In the genomic region with DNA sequence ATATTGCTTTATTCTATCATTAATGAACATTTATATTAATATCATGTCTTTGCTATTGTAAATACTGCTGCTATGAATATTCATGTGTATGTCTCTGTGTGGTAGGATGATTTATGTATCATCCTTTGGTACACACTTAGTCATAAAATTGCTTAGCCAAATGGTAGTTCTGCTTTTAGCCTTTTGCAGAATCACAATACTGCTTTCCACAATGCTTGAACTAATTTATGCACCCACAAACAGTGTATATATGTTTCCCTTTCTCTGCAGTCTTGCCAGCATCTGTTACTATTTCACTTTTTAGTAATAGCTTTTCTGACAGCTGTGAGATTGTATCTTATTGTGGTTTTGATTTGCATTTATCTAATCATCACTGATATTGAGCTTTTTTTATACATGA, we compare ENCODE assay signal across 18 cellular contexts.
DNase-seq lines count a peak whose midpoint lies in the region; ATAC-seq, FAIRE-seq and TF ChIP-seq lines count a peak whose summit lies in the region.
"Had no signal": no experiment of that assay in that cellular context is flagged by ENCODE, and none has a peak within 500 bp of the region (broad histone marks: within the 10 kb centered on the region; RNA-seq: fewer than 3 reads in every experiment).

No MANE protein-coding gene starts in this region.

- no peak overlapping the region for H4K91ac ChIP-seq in H9 (ENCODE audit: insufficient read length, low read depth, low read length)

- no peaks in the 10 kb centered on the region for H3K27me3 Mint-ChIP-seq in activated naive CD4-positive, alpha-beta T cell treated with anti-CD3 and anti-CD28 coated beads, Interleukin-2, amount 50 U/mL, for 24 hours
- H3K27me3 Mint-ChIP-seq in T-helper 17 cell, result no peaks in the 10 kb centered on the region
- no peaks in the 10 kb centered on the region for H3K27me3 Mint-ChIP-seq in H9 (ENCODE audit: low read depth)
- H3K27me3 Mint-ChIP-seq: T-cell had no signal

- ATAC-seq in HG02884 (IDR thresholded peaks at IDR 0.05; ENCODE audit: unreplicated experiment) (peak; percentile 92), T-helper 17 cell (peak; percentile 62)
- ATAC-seq: natural killer cell, upper lobe of right lung had no signal

- H3K4me3 Mint-ChIP-seq in activated naive CD4-positive, alpha-beta T cell treated with anti-CD3 and anti-CD28 coated beads, Interleukin-2, amount 50 U/mL, for 24 hours, result peak overlapping the region; percentile 81
- H3K4me3 Mint-ChIP-seq in T-helper 17 cell, result peak overlapping the region; percentile 21
- no peak overlapping the region for H3K4me3 Mint-ChIP-seq in H9
- H3K4me3 Mint-ChIP-seq: natural killer cell had no signal

- FAIRE-seq in D721Med (lab: Jason Lieb, UNC), result no peak

- no peak overlapping the region for H3K23ac ChIP-seq in H9 (ENCODE audit: insufficient read length, low read depth, low read length)

- peaks cover 57% of the 10 kb centered on the region for H3K4me1 Mint-ChIP-seq in activated naive CD4-positive, alpha-beta T cell treated with anti-CD3 and anti-CD28 coated beads, Interleukin-2, amount 50 U/mL, for 24 hours
- H3K4me1 Mint-ChIP-seq in T-helper 17 cell (peaks cover 7% of the 10 kb centered on the region), H9 (no peaks in the 10 kb centered on the region)

- H3K27ac Mint-ChIP-seq in activated naive CD4-positive, alpha-beta T cell treated with anti-CD3 and anti-CD28 coated beads, Interleukin-2, amount 50 U/mL, for 24 hours, result peak overlapping the region; percentile 91
- peak overlapping the region; percentile 89 for H3K27ac Mint-ChIP-seq in T-helper 17 cell
- no peak overlapping the region for H3K27ac Mint-ChIP-seq in H9
- H3K27ac Mint-ChIP-seq: natural killer cell had no signal

- no peaks in the 10 kb centered on the region for H3K79me2 ChIP-seq in H9 (ENCODE audit: insufficient read depth, low read length)

- no peak overlapping the region for H2BK15ac ChIP-seq in H9 (ENCODE audit: low read depth, low read length)

- H3K9me3 ChIP-seq in T-helper 17 cell (ENCODE audit: control insufficient read depth, low read length, poor library complexity, severe bottlenecking) (no peaks in the 10 kb centered on the region), H9 (ENCODE audit: control insufficient read depth, low read depth, low read length) (no peaks in the 10 kb centered on the region), left ventricle myocardium inferior (replicated peaks) (no peaks in the 10 kb centered on the region)
- H3K9me3 ChIP-seq: esophagus muscularis mucosa, upper lobe of right lung had no signal

- TF ChIP-seq CTCF in H9 (conservative IDR thresholded peaks at IDR 0.05) (no peak), left ventricle myocardium inferior (IDR thresholded peaks at IDR 0.05; ENCODE audit: borderline replicate concordance) (no peak), D721Med (IDR thresholded peaks at IDR 0.05; ENCODE audit: insufficient read depth, missing control alignments) (no peak)

- peaks cover 2% of the 10 kb centered on the region for H3K36me3 Mint-ChIP-seq in activated naive CD4-positive, alpha-beta T cell treated with anti-CD3 and anti-CD28 coated beads, Interleukin-2, amount 50 U/mL, for 24 hours
- peaks cover 3% of the 10 kb centered on the region for H3K36me3 Mint-ChIP-seq in T-helper 17 cell (ENCODE audit: low read depth)
- H3K36me3 Mint-ChIP-seq in H9 (ENCODE audit: insufficient read depth in 1 of 3, low read depth in 3 of 3), result no peaks in the 10 kb centered on the region
- H3K36me3 Mint-ChIP-seq: natural killer cell had no signal

- no peak overlapping the region for H2BK120ac ChIP-seq in H9 (ENCODE audit: low read depth, low read length, poor library complexity, severe bottlenecking)

- H3T11ph ChIP-seq in H9 (ENCODE audit: low read length), result no peak overlapping the region

- H3K9me3 Mint-ChIP-seq in activated naive CD4-positive, alpha-beta T cell treated with anti-CD3 and anti-CD28 coated beads, Interleukin-2, amount 50 U/mL, for 24 hours, result no peaks in the 10 kb centered on the region
- H3K9me3 Mint-ChIP-seq in H9, result no peaks in the 10 kb centered on the region
- H3K9me3 Mint-ChIP-seq: natural killer cell, T-cell had no signal

- no peak overlapping the region for H3K18ac ChIP-seq in H9 (ENCODE audit: insufficient read length, low read depth, low read length)

- H3K4me2 ChIP-seq in H9 (ENCODE audit: insufficient read depth, insufficient read length, low read length), result no peak overlapping the region
- H3K4me2 ChIP-seq: KMS-11 had no signal

- no peaks in the 10 kb centered on the region for H3K4me1 ChIP-seq in H9 (ENCODE audit: insufficient read depth, low read length)
- no peaks in the 10 kb centered on the region for H3K4me1 ChIP-seq in left ventricle myocardium inferior
- H3K4me1 ChIP-seq: esophagus muscularis mucosa, upper lobe of right lung had no signal

- no peak overlapping the region for H3K56ac ChIP-seq in H9 (ENCODE audit: insufficient read length, low read depth, low read length)

- H3K4me3 ChIP-seq in left ventricle myocardium inferior, result no peak overlapping the region
- H3K4me3 ChIP-seq: esophagus muscularis mucosa, upper lobe of right lung had no signal

- H3K27ac ChIP-seq in H9 (ENCODE audit: insufficient read length, low read depth, low read length) (no peak overlapping the region), left ventricle myocardium inferior (replicated peaks) (no peak overlapping the region)
- H3K27ac ChIP-seq: esophagus muscularis mucosa, KMS-11, upper lobe of right lung had no signal

- no peaks in the 10 kb centered on the region for H3K23me2 ChIP-seq in H9 (ENCODE audit: insufficient read length, low read depth, low read length, poor library complexity, severe bottlenecking)

- no peaks in the 10 kb centered on the region for H4K20me1 ChIP-seq in H9 (ENCODE audit: control insufficient read depth, insufficient read depth, insufficient read length)

- H3K79me1 ChIP-seq in H9 (ENCODE audit: insufficient read depth, low read depth, low read length, poor library complexity, severe bottlenecking), result no peaks in the 10 kb centered on the region

- H3K4ac ChIP-seq in H9 (ENCODE audit: low read depth, low read length), result no peak overlapping the region

- no peak overlapping the region for H2AFZ ChIP-seq in H9 (ENCODE audit: low read length)

- intact Hi-C loops in left ventricle myocardium inferior (cut with micrococcal nuclease), result no loop called here

- no peak for DNase-seq in activated naive CD4-positive, alpha-beta T cell treated with anti-CD3 and anti-CD28 coated beads, Interleukin-2, amount 50 U/mL, for 16 hours
- DNase-seq in T-helper 17 cell, result no peak
- DNase-seq in H9, result no peak
- no peak for DNase-seq in left ventricle myocardium inferior
- no peak for DNase-seq in stimulated activated CD8-positive, alpha-beta memory T cell treated with anti-CD3 and anti-CD28 coated beads, Interleukin-4, amount 100 ng/mL, for 48 hours
- DNase-seq in D721Med (ENCODE audit: insufficient read length, low spot score), result no peak
- DNase-seq: activated CD4-positive, alpha-beta T cell treated with anti-CD3 and anti-CD28 coated beads, Interleukin-2, amount 50 U/mL, for 48 hours; H7; hippocampal formation; natural killer cell; NCI-H1694 treated with DMSO at 0.1 percent for 48 hours; NCI-H510A treated with DMSO at 0.1 percent for 48 hours; T-cell; upper lobe of right lung had no signal

- no peaks in the 10 kb centered on the region for H3K36me3 ChIP-seq in left ventricle myocardium inferior
- H3K36me3 ChIP-seq: esophagus muscularis mucosa, upper lobe of right lung had no signal

- H3K9ac ChIP-seq in H9 (ENCODE audit: extremely low read depth, insufficient read length, low read length), result no peak overlapping the region
- H3K9ac ChIP-seq: KMS-11 had no signal

- H4K5ac ChIP-seq in H9 (ENCODE audit: insufficient read length, low read depth, low read length), result no peak overlapping the region

- no peak overlapping the region for H4K8ac ChIP-seq in H9 (replicated peaks; ENCODE audit: insufficient read length, low read depth, low read length)

- no peak overlapping the region for H2BK20ac ChIP-seq in H9 (ENCODE audit: low read depth, low read length, poor library complexity, severe bottlenecking)

- H3K27me3 ChIP-seq in H9 (ENCODE audit: insufficient read depth, low read length), result no peaks in the 10 kb centered on the region
- H3K27me3 ChIP-seq in left ventricle myocardium inferior (ENCODE audit: low read depth), result no peaks in the 10 kb centered on the region
- H3K27me3 ChIP-seq: esophagus muscularis mucosa, upper lobe of right lung had no signal

- no peak overlapping the region for H2BK5ac ChIP-seq in H9 (ENCODE audit: insufficient read length, low read length)

- H2BK12ac ChIP-seq in H9 (ENCODE audit: insufficient read length, low read depth, low read length), result no peak overlapping the region

- H2AK5ac ChIP-seq in H9 (ENCODE audit: insufficient read length, low read length), result no peak overlapping the region

- H3K14ac ChIP-seq in H9 (ENCODE audit: insufficient read depth, low read length), result no peak overlapping the region

Comparison
In these comparisons a context has a peak if more than half of its experiments do, and no peak if none do; other contexts are left out.
1. H3K27ac Mint-ChIP-seq: peak in activated naive CD4-positive, alpha-beta T cell treated with anti-CD3 and anti-CD28 coated beads, Interleukin-2, amount 50 U/mL, for 24 hours (single experiment) and T-helper 17 cell (single experiment); none in H9 (0 of 3).
2. H3K4me3 Mint-ChIP-seq: peak in activated naive CD4-positive, alpha-beta T cell treated with anti-CD3 and anti-CD28 coated beads, Interleukin-2, amount 50 U/mL, for 24 hours (single experiment) and T-helper 17 cell (single experiment); none in H9 (0 of 2).